17 cellular contexts compared by ENCODE assay signal in genomic region chr10:70586348-70586930, GRCh38. TPM values are rescaled to one million over a fixed set of nuclear protein-coding genes. Genes with fewer than 3 reads are reported as not detected.
A peak's percentile ranks its signal among the peaks of the same experiment; 100 is the strongest.
DNase-seq lines count a peak whose midpoint lies in the region; ATAC-seq, FAIRE-seq and TF ChIP-seq lines count a peak whose summit lies in the region.
"Had no signal": no experiment of that assay in that cellular context is flagged by ENCODE, and none has a peak within 500 bp of the region (broad histone marks: within the 10 kb centered on the region; RNA-seq: fewer than 3 reads in every experiment).

No MANE protein-coding gene starts in this region.

- peak; percentile 52 for DNase-seq in activated CD8-positive, alpha-beta memory T cell treated with anti-CD3 and anti-CD28 coated beads, Interleukin-2, amount 50 U/mL, for 48 hours
- DNase-seq in activated CD8-positive, alpha-beta memory T cell treated with anti-CD3 and anti-CD28 coated beads, Interleukin-2, amount 10 ng/mL, durations not matched to agents 7 days and 5 days, result no peak
- DNase-seq in GM12892 (ENCODE audit: insufficient read length) (no peak), islet precursor cell (peak; percentile 37), RWPE1 (ENCODE audit: low spot score) (no peak), activated gamma-delta T cell treated with Interleukin-2 at 50 U/mL for 16 hours (no peak)
- DNase-seq in activated CD4-positive, CD25-positive, alpha-beta regulatory T cell treated with anti-CD3 and anti-CD28 coated beads, Interleukin-2, amount 50 U/mL, for 72 hours, result no peak
- DNase-seq: DMS153, HCEC 1CT, NCI-H1048, NCI-H2107, NCI-H526 treated with DMSO at 0.1 percent for 48 hours, PC-3 had no signal

- peaks cover 22% of the 10 kb centered on the region for H3K4me1 Mint-ChIP-seq in activated CD8-positive, alpha-beta memory T cell treated with anti-CD3 and anti-CD28 coated beads, Interleukin-2, amount 10 ng/mL, durations not matched to agents 7 days and 5 days
- H3K4me1 Mint-ChIP-seq in activated naive CD8-positive, alpha-beta T cell (ENCODE audit: low read depth), result peaks cover 9% of the 10 kb centered on the region

- H3K27ac Mint-ChIP-seq in activated CD8-positive, alpha-beta memory T cell treated with anti-CD3 and anti-CD28 coated beads, Interleukin-2, amount 10 ng/mL, durations not matched to agents 7 days and 5 days, result no peak overlapping the region
- H3K27ac Mint-ChIP-seq in activated naive CD8-positive, alpha-beta T cell, result peak overlapping the region; percentile 83

- CTCF ChIA-PET in activated CD8-positive, alpha-beta memory T cell treated with anti-CD3 and anti-CD28 coated beads, Interleukin-2, amount 10 ng/mL, durations not matched to agents 7 days and 5 days (lab: Charles Lee), result interaction anchor here (1.1 to 5.7 kb wide), 3 partner anchors 10 to 36 kb away, joined by 3 to 23 read pairs (median 7); no protein-coding TSS in a partner anchor
- CTCF ChIA-PET in RWPE1 (lab: Yijun Ruan, JAX), result no interaction called here

- no peak overlapping the region for H3K27ac ChIP-seq in RWPE1

- H3K9me3 Mint-ChIP-seq in activated CD8-positive, alpha-beta memory T cell treated with anti-CD3 and anti-CD28 coated beads, Interleukin-2, amount 10 ng/mL, durations not matched to agents 7 days and 5 days (ENCODE audit: low read depth), result no peaks in the 10 kb centered on the region
- no peaks in the 10 kb centered on the region for H3K9me3 Mint-ChIP-seq in activated naive CD8-positive, alpha-beta T cell (ENCODE audit: low read depth)
- H3K9me3 Mint-ChIP-seq: IgD-negative memory B cell had no signal

- H3K4me3 Mint-ChIP-seq in activated CD8-positive, alpha-beta memory T cell treated with anti-CD3 and anti-CD28 coated beads, Interleukin-2, amount 10 ng/mL, durations not matched to agents 7 days and 5 days, result no peak overlapping the region
- H3K4me3 Mint-ChIP-seq in activated naive CD8-positive, alpha-beta T cell, result no peak overlapping the region
- H3K4me3 Mint-ChIP-seq: IgD-negative memory B cell had no signal

- peaks cover 3% of the 10 kb centered on the region for H3K36me3 Mint-ChIP-seq in activated CD8-positive, alpha-beta memory T cell treated with anti-CD3 and anti-CD28 coated beads, Interleukin-2, amount 10 ng/mL, durations not matched to agents 7 days and 5 days
- no peaks in the 10 kb centered on the region for H3K36me3 Mint-ChIP-seq in activated naive CD8-positive, alpha-beta T cell
- H3K36me3 Mint-ChIP-seq: IgD-negative memory B cell had no signal

- TF ChIP-seq POLR2A in GM12892 (IDR thresholded peaks at IDR 0.05; ENCODE audit: low read depth, low read length), result no peak

- TF ChIP-seq CTCF in RWPE1 (conservative IDR thresholded peaks at IDR 0.05; ENCODE audit: low read depth), result no peak

- ATAC-seq in activated CD8-positive, alpha-beta memory T cell treated with anti-CD3 and anti-CD28 coated beads, Interleukin-2, amount 10 ng/mL, durations not matched to agents 7 days and 5 days, result no peak
- ATAC-seq: PC-3 had no signal

- H3K27me3 Mint-ChIP-seq in activated CD8-positive, alpha-beta memory T cell treated with anti-CD3 and anti-CD28 coated beads, Interleukin-2, amount 10 ng/mL, durations not matched to agents 7 days and 5 days, result peaks cover 11% of the 10 kb centered on the region
- H3K27me3 Mint-ChIP-seq in activated naive CD8-positive, alpha-beta T cell, result no peaks in the 10 kb centered on the region

- FAIRE-seq in GM12892 (lab: Jason Lieb, UNC), result peak; percentile 27
- FAIRE-seq: A204.1 had no signal

- POLR2A ChIA-PET in RWPE1 (lab: Yijun Ruan, JAX; ENCODE audit: low non-redundant PET), result no interaction called here

RNA-seq across cellular contexts. Expression of gene PRF1, which starts 16.1 kb away (rescaled TPM):
- 100 to 1,000 TPM; 381 to 433 TPM for total RNA-seq in activated CD8-positive, alpha-beta memory T cell treated with anti-CD3 and anti-CD28 coated beads, Interleukin-2, amount 10 ng/mL, durations not matched to agents 7 days and 5 days
- polyA plus RNA-seq in GM12892 (2012; ENCODE audit: missing spikeins), result 2.7 TPM
- total RNA-seq: HT-29, PC-3 had no signal

Comparison
In these comparisons a context has a peak if more than half of its experiments do, and no peak if none do; other contexts are left out.
1. DNase-seq: peak in activated CD8-positive, alpha-beta memory T cell treated with anti-CD3 and anti-CD28 coated beads, Interleukin-2, amount 50 U/mL, for 48 hours (single experiment) and islet precursor cell (single experiment); none in activated CD8-positive, alpha-beta memory T cell treated with anti-CD3 and anti-CD28 coated beads, Interleukin-2, amount 10 ng/mL, durations not matched to agents 7 days and 5 days (single experiment), GM12892 (single experiment), activated CD4-positive, CD25-positive, alpha-beta regulatory T cell treated with anti-CD3 and anti-CD28 coated beads, Interleukin-2, amount 50 U/mL, for 72 hours (single experiment), RWPE1 (single experiment) and activated gamma-delta T cell treated with Interleukin-2 at 50 U/mL for 16 hours (single experiment).